Comparison of ENCODE assay signal across 3 cellular contexts in the genomic region with DNA sequence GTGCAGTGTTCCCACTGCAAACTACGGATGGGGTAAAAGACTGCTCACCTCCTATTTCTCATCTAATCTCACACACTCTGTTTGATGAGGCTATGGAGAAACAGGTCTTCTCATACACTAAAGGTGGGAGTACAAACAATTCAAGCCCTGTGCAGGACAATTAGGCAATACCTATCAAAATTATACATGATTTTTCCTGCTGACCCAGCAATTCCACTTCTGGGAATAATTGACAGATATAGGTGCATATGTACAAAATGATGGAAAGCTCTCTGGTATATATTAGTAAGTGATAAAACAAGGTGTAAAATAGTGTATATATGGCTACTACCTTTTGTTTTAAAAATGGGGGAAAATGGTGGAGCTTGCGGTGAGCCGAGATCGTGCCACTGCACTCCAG.
TF ChIP-seq lines count a peak whose summit lies in the region.

No MANE protein-coding gene starts in this region.

TF ChIP-seq in HepG2, 621 proteins besides CTCF, POLR2A, EP300 and RAD21:
- TF ChIP-seq TP53 (CRISPR knock-in tag; conservative IDR thresholded peaks at IDR 0.05) (no peak), MAFK (conservative IDR thresholded peaks at IDR 0.05 in 1 of 2, IDR thresholded peaks at IDR 0.05 in 1 of 2; ENCODE audit: low read length in 2 of 2) (peak; percentile 55 to 80), ZNF292 (CRISPR knock-in tag; IDR thresholded peaks at IDR 0.05; ENCODE audit: borderline replicate concordance, low read depth) (no peak), CENPBD1 (CRISPR knock-in tag; IDR thresholded peaks at IDR 0.05; ENCODE audit: borderline replicate concordance, low read depth) (no peak), ZFY (CRISPR knock-in tag; IDR thresholded peaks at IDR 0.05) (no peak), ZNF350 (CRISPR knock-in tag; IDR thresholded peaks at IDR 0.05; ENCODE audit: borderline replicate concordance, low read depth) (no peak), HOXA3 (CRISPR knock-in tag; IDR thresholded peaks at IDR 0.05) (no peak), MAFF (IDR thresholded peaks at IDR 0.05; ENCODE audit: low read depth, low read length) (peak; percentile 73), ZNF644 (CRISPR knock-in tag; IDR thresholded peaks at IDR 0.05; ENCODE audit: low read depth) (no peak)

TF ChIP-seq in IMR-90, 13 proteins besides CTCF, POLR2A, EP300 and RAD21:
- peak; percentile 87 for TF ChIP-seq MAFK (IDR thresholded peaks at IDR 0.05; ENCODE audit: low read depth, low read length)
- TF ChIP-seq SMC3 (IDR thresholded peaks at IDR 0.05; ENCODE audit: low read depth, low read length) = no peak

TF ChIP-seq in H1, 55 proteins besides CTCF, POLR2A, EP300 and RAD21:
- peak; percentile 30; the same call in 1 of the 2 replicates for TF ChIP-seq MAFK (IDR thresholded peaks at IDR 0.05; ENCODE audit: low read depth, low read length)
- TF ChIP-seq HDAC2 (IDR thresholded peaks at IDR 0.05; ENCODE audit: borderline replicate concordance in 1 of 2, low read depth in 2 of 2, low read length in 2 of 2) = no peak
- no peak for TF ChIP-seq JUND (IDR thresholded peaks at IDR 0.05; ENCODE audit: low read length)
